In the genomic region with DNA sequence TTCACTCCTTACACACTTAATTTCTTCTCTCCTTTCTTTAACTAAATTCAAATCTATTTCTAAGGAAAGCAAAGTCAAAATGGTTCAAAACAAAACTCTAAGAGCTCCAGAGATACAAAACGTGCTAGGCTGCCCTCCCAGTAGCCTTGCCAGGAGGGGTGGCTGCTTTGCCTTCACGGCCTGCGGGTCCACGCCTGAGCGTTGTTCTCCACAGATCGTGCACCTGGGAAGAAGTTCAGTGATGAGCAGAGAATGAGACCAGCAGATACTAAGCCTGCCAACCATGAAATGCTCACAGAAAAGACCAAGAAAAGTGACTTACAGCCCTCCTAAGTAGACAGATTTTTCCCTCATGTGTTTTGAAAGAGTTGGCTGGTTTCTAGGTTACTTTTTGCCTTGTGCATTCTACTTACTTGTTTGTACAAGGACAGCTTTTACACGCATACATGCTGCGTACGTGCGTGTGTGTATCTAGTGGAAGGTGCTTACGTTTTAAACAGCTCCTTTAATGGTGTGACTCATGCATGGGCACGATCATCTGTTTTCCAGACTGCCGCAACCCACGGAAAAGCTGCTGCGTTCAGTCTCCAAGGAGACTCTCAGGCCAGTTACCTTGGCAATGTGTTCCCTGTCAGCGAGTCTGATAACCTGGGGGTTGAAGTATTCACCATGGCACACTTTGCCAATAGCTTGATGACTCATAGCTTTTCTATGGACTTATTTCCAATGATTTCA, we compare ENCODE assay signal across 12 cellular contexts. TPM values are rescaled to one million over a fixed set of nuclear protein-coding genes. Genes with fewer than 3 reads are reported as not detected.
DNase-seq lines count a peak whose midpoint lies in the region; ATAC-seq and TF ChIP-seq lines count a peak whose summit lies in the region.
"Had no signal": no experiment of that assay in that cellular context is flagged by ENCODE, and none has a peak within 500 bp of the region (broad histone marks: within the 10 kb centered on the region; RNA-seq: fewer than 3 reads in every experiment).

No MANE protein-coding gene starts in this region.

- no peak for TF ChIP-seq CTCF in adrenal gland (IDR thresholded peaks at IDR 0.05)
- TF ChIP-seq CTCF in fibroblast of villous mesenchyme (IDR thresholded peaks at IDR 0.05; ENCODE audit: insufficient read depth, low read depth, low read length) = no peak
- no peak for TF ChIP-seq CTCF in prostate gland (IDR thresholded peaks at IDR 0.05)
- no peak for TF ChIP-seq CTCF in GM13977 (IDR thresholded peaks at IDR 0.05; ENCODE audit: extremely low read depth, insufficient read depth, missing control alignments)

- DNase-seq in Daoy (ENCODE audit: low read depth) (peak; percentile 68), adrenal gland (peak; percentile 77 to 95 (median 87)), fibroblast of villous mesenchyme (ENCODE audit: low read depth) (peak; percentile 44), prostate gland (ENCODE audit: low spot score) (peak; percentile 77), NCI-H1092 (lab: John Stamatoyannopoulos, UW) (no peak), GM13977 (ENCODE audit: low spot score) (no peak)
- DNase-seq: NCI-H345, retina had no signal

- H3K9me3 ChIP-seq in adrenal gland (replicated peaks in 1 of 3) (no peaks in the 10 kb centered on the region), prostate gland (no peaks in the 10 kb centered on the region)

- in situ Hi-C loops in GM13977 (cut with MboI; ENCODE audit: low pct_unique_long_range_greater_than_20kb, low sequenced_read_pairs, unreplicated experiment) = no loop called here

- intact Hi-C loops in adrenal gland (cut with DNase I) = no loop called here
- intact Hi-C loops in prostate gland (cut with DNase I) = no loop called here

- H3K4me3 ChIP-seq in adrenal gland (peak overlapping the region in 1 of 4 donors; percentile 29), fibroblast of villous mesenchyme (ENCODE audit: low read depth, low read length) (no peak overlapping the region), prostate gland (no peak overlapping the region)

- no peak for TF ChIP-seq POLR2A in adrenal gland (IDR thresholded peaks at IDR 0.05)
- TF ChIP-seq POLR2A in prostate gland (IDR thresholded peaks at IDR 0.05) = no peak

- H3K4me1 ChIP-seq in adrenal gland (replicated peaks in 1 of 2) = peaks cover 0 to 11% of the 10 kb centered on the region in 2 donors
- H3K4me1 ChIP-seq in prostate gland (replicated peaks) = no peaks in the 10 kb centered on the region

- WGBS in adrenal gland, 4 donors = 44 to 49% (median 48%) methylated on average over 16 of the region's 16 CpGs
- 44% methylated on average over 16 of the region's 16 CpGs for WGBS in prostate gland

- ATAC-seq in HG03442 (IDR thresholded peaks at IDR 0.05; ENCODE audit: unreplicated experiment) (no peak), HG03520 (IDR thresholded peaks at IDR 0.05; ENCODE audit: unreplicated experiment) (no peak)

- H3K27me3 ChIP-seq in adrenal gland = no peaks in the 10 kb centered on the region
- H3K27me3 ChIP-seq in prostate gland (replicated peaks; ENCODE audit: insufficient read depth) = no peaks in the 10 kb centered on the region

- H3K36me3 ChIP-seq in adrenal gland (replicated peaks in 1 of 2) = no peaks in the 10 kb centered on the region
- no peaks in the 10 kb centered on the region for H3K36me3 ChIP-seq in prostate gland

- H3K27ac ChIP-seq in adrenal gland = peak overlapping the region in 2 of 5 donors; percentile 52 to 83
- peak overlapping the region; percentile 68 to 87 for H3K27ac ChIP-seq in prostate gland
- H3K27ac ChIP-seq: HL-60 had no signal

RNA-seq across cellular contexts. Expression of a gene that starts 32.4 kb away (rescaled TPM):
- total RNA-seq in Daoy (2014; rRNA removed; shearing (Covaris generic)) = not detected in 2 replicates
- total RNA-seq in adrenal gland (not detected), fibroblast of villous mesenchyme (not detected in 2 replicates), prostate gland (not detected)
- polyA plus RNA-seq in adrenal gland = not detected
- total RNA-seq: activated T-helper 2 cell treated with anti-CD3 and anti-CD28 coated beads, Interferon-gamma antibody, Interleukin-2, Interleukin-4, amounts not matched to agents 10 μg/mL and 5 μg/mL and 100 μg/mL, durations not matched to agents 14 hours and 24 hours and 36 hours had no signal

Comparison
In these comparisons a context has a peak if more than half of its experiments do, and no peak if none do; other contexts are left out.
1. DNase-seq: peak in Daoy (single experiment), adrenal gland (7 of 7), fibroblast of villous mesenchyme (single experiment) and prostate gland (single experiment); none in NCI-H1092 (single experiment) and GM13977 (single experiment).